In the genomic region with DNA sequence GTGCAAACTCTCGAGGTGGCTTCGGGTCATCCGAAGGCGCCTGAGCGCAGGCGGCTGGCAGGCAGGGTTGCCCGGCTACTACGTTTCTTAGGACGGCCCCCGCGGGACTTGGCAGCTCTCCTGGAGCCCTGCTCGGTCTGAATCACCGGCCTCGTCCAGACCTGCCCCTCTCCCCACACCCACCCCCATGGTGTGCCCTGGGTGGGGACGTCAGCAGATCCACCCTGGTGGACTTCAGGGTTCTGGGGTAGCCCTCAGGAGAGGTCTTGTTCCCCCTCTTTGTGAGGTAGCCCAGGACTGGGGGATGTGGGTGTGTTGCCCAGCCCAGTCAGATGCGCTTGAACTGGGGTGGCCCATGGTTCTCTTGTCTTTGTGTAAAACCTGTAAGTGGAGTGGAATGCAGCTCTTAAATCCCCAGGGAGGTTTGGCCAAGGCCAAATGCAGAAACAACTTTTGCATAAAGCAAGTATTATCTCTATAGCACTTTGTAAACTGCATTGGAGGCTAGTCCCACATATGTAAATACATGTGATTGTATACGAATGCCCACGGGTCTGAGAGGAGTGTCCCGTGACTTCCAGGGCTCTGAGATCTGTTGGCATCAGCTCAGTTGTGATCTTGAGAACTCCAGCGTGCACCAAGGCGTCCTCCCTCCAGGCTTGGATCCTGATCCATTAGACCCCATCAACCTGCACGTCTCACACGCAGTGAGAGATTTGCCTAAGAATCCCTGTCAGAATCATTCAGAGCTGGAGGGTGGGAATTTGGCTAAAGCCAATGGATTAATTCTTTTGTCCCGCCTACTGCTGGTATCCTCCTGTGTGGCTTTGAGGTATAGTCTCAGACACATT, we compare ENCODE assay signal across 8 cellular contexts. TPM values are rescaled to one million over a fixed set of nuclear protein-coding genes. Genes with fewer than 3 reads are reported as not detected.
DNase-seq lines count a peak whose midpoint lies in the region; ATAC-seq and TF ChIP-seq lines count a peak whose summit lies in the region.

No MANE protein-coding gene starts in this region.

- no peaks in the 10 kb centered on the region for H3K36me3 ChIP-seq in CD8-positive, alpha-beta T cell (ENCODE audit: insufficient read depth, low read length)
- no peaks in the 10 kb centered on the region for H3K36me3 ChIP-seq in body of pancreas (replicated peaks in 1 of 2; ENCODE audit: insufficient read depth in 1 of 2, low read depth in 2 of 2)
- no peaks in the 10 kb centered on the region for H3K36me3 ChIP-seq in skeletal muscle satellite cell (ENCODE audit: insufficient read depth, low read length)

- H3K9me3 ChIP-seq in CD8-positive, alpha-beta T cell (ENCODE audit: low read length) = no peaks in the 10 kb centered on the region
- H3K9me3 ChIP-seq in body of pancreas (no peaks in the 10 kb centered on the region), skeletal muscle satellite cell (replicated peaks; ENCODE audit: low read length) (no peaks in the 10 kb centered on the region)

- no peak for TF ChIP-seq CTCF in CD8-positive, alpha-beta T cell (IDR thresholded peaks at IDR 0.05)
- TF ChIP-seq CTCF in body of pancreas (IDR thresholded peaks at IDR 0.05) = no peak

- POLR2A ChIA-PET in CD8-positive, alpha-beta T cell (lab: Charles Lee) = no interaction called here

- no peaks in the 10 kb centered on the region for H3K9me3 Mint-ChIP-seq in CD8-positive, alpha-beta T cell
- H3K9me3 Mint-ChIP-seq in IgD-negative memory B cell (no peaks in the 10 kb centered on the region), immature natural killer cell (no peaks in the 10 kb centered on the region)

- H3K27me3 Mint-ChIP-seq in CD8-positive, alpha-beta T cell (ENCODE audit: low read depth) = no peaks in the 10 kb centered on the region
- H3K27me3 Mint-ChIP-seq in IgD-negative memory B cell (no peaks in the 10 kb centered on the region), immature natural killer cell (ENCODE audit: low read depth in 3 of 3) (peaks cover 6 to 9% (median 8%) of the 10 kb centered on the region in 3 donors)

- peak overlapping the region; percentile 54 for H3K4me3 ChIP-seq in CD8-positive, alpha-beta T cell (ENCODE audit: low read depth, low read length)
- H3K4me3 ChIP-seq in body of pancreas (peak overlapping the region; percentile 28 to 80), skeletal muscle satellite cell (ENCODE audit: low read length) (peak overlapping the region; percentile 95)

- H3K27ac Mint-ChIP-seq in CD8-positive, alpha-beta T cell = peak overlapping the region; percentile 4
- peak overlapping the region; percentile 25 to 86 (median 83) for H3K27ac Mint-ChIP-seq in IgD-negative memory B cell
- H3K27ac Mint-ChIP-seq in immature natural killer cell = peak overlapping the region in 2 of 6 donors; percentile 23 to 40

- TF ChIP-seq POLR2A in body of pancreas (IDR thresholded peaks at IDR 0.05) = no peak

- peak overlapping the region; percentile 99 for H3K4me3 Mint-ChIP-seq in CD8-positive, alpha-beta T cell
- H3K4me3 Mint-ChIP-seq in IgD-negative memory B cell = peak overlapping the region; percentile 89 to 99 (median 92)
- H3K4me3 Mint-ChIP-seq in immature natural killer cell = peak overlapping the region; percentile 64 to 84 (median 78)

- H3K4me2 ChIP-seq in skeletal muscle satellite cell (ENCODE audit: low read length) = peak overlapping the region; percentile 91

- peak overlapping the region; percentile 91 for H3K9ac ChIP-seq in skeletal muscle satellite cell (ENCODE audit: low read depth, low read length)

- peaks cover 18% of the 10 kb centered on the region for H3K4me1 ChIP-seq in CD8-positive, alpha-beta T cell (ENCODE audit: insufficient read depth, low read length)
- H3K4me1 ChIP-seq in body of pancreas (peaks cover 50% of the 10 kb centered on the region), skeletal muscle satellite cell (ENCODE audit: control insufficient read depth, insufficient read depth, low read length) (peaks cover 35% of the 10 kb centered on the region)

- H3K36me3 Mint-ChIP-seq in CD8-positive, alpha-beta T cell = peaks cover 3% of the 10 kb centered on the region
- H3K36me3 Mint-ChIP-seq in IgD-negative memory B cell (no peaks in the 10 kb centered on the region), immature natural killer cell (no peaks in the 10 kb centered on the region)

- no peak for ATAC-seq in CD8-positive, alpha-beta T cell
- ATAC-seq in body of pancreas (no peak), HG03196 (IDR thresholded peaks at IDR 0.05; ENCODE audit: unreplicated experiment) (no peak)

- WGBS in body of pancreas, 2 donors = 33 to 77% methylated on average over 8 to 24 of the region's 24 CpGs

- intact Hi-C loops in CD8-positive, alpha-beta T cell (cut with DNase I, micrococcal nuclease) = loop anchor here (5.0 to 10.0 kb wide), 5 partner anchors 68 to 470 kb away; a partner anchor contains a TSS
- intact Hi-C loops in body of pancreas (cut with DNase I) = loop anchor here (5.0 kb wide), 2 partner anchors 37 to 198 kb away; no protein-coding TSS in a partner anchor

- H3K27ac ChIP-seq in CD8-positive, alpha-beta T cell (ENCODE audit: low read depth, low read length) = no peak overlapping the region
- H3K27ac ChIP-seq in body of pancreas = peak overlapping the region; percentile 39 to 95 (median 92)

- no peak for DNase-seq in CD8-positive, alpha-beta T cell
- DNase-seq in body of pancreas (peak; percentile 65 to 85 (median 73)), immature natural killer cell (no peak), NCI-H1930 (lab: John Stamatoyannopoulos, UW) (no peak), D341Med (ENCODE audit: low spot score) (no peak)

- H3K27me3 ChIP-seq in CD8-positive, alpha-beta T cell (ENCODE audit: insufficient read depth, low read length) = no peaks in the 10 kb centered on the region
- H3K27me3 ChIP-seq in body of pancreas (no peaks in the 10 kb centered on the region), skeletal muscle satellite cell (ENCODE audit: control insufficient read depth, insufficient read depth, low read length) (no peaks in the 10 kb centered on the region)

- H3K4me1 Mint-ChIP-seq in CD8-positive, alpha-beta T cell (ENCODE audit: low read depth) = peaks cover 34% of the 10 kb centered on the region
- H3K4me1 Mint-ChIP-seq in IgD-negative memory B cell = peaks cover 19 to 21% (median 21%) of the 10 kb centered on the region in 3 donors
- H3K4me1 Mint-ChIP-seq in immature natural killer cell = peaks cover 24 to 33% of the 10 kb centered on the region in 2 donors

- CTCF ChIA-PET in CD8-positive, alpha-beta T cell (lab: Charles Lee) = interaction anchor here (0.5 to 2.1 kb wide), 9 partner anchors 9 to 206 kb away, joined by 3 to 11 read pairs (median 5); no protein-coding TSS in a partner anchor

RNA-seq across cellular contexts. Expression of a gene that starts 1.8 kb away (rescaled TPM):
- 100 to 1,000 TPM; 221 to 233 TPM for total RNA-seq in CD8-positive, alpha-beta T cell
- polyA plus RNA-seq in IgD-negative memory B cell (7.0 TPM), immature natural killer cell (1 to 10 TPM; 3.2 to 8.0 (median 3.9) TPM)
- 100 to 1,000 TPM in 1 of 2 donors, 10 to 100 TPM in 1; 26.5 to 137 TPM for total RNA-seq in body of pancreas
- total RNA-seq in skeletal muscle satellite cell (2012; rRNA removed) = 11.4 and 21.8 TPM in 2 replicates

Comparison
In these comparisons a context has a peak if more than half of its experiments do, and no peak if none do; other contexts are left out.
1. DNase-seq: peak in body of pancreas (4 of 4); none in CD8-positive, alpha-beta T cell (0 of 7), immature natural killer cell (0 of 3), NCI-H1930 (0 of 2) and D341Med (single experiment).
2. Peak in every context shown above with its lines, with median percentiles within 50 percentile points of each other: H3K4me3 ChIP-seq and H3K4me3 Mint-ChIP-seq.